Comparison of ENCODE assay signal across 24 cellular contexts in genomic region chr1:111906816-111907215, GRCh38.
"Had no signal": no experiment of that assay in that cellular context is flagged by ENCODE, and none has a peak within 500 bp of the region (broad histone marks: within the 10 kb centered on the region; RNA-seq: fewer than 3 reads in every experiment).

No MANE protein-coding gene starts in this region.

- ATAC-seq: Panc1, Right ventricle myocardium inferior had no signal

- H3K9me3 Mint-ChIP-seq: activated CD4-positive, alpha-beta memory T cell treated with anti-CD3 and anti-CD28 coated beads, Interleukin-2, amount 10 ng/mL, durations not matched to agents 7 days and 5 days; activated naive CD8-positive, alpha-beta T cell treated with anti-CD3 and anti-CD28 coated beads, Interleukin-2, amount 10 ng/mL, durations not matched to agents 7 days and 5 days; activated T-cell treated with anti-CD3 and anti-CD28 coated beads, Interleukin-2, amount 50 U/mL, for 72 hours had no signal

- H3K27me3 ChIP-seq: adrenal gland, breast epithelium had no signal

- H3K36me3 ChIP-seq: adrenal gland, breast epithelium, MG63 had no signal

- H3K9me3 ChIP-seq: adrenal gland, breast epithelium, MG63, SK-N-SH had no signal

- H3K27ac ChIP-seq: adrenal gland, breast epithelium, VCaP had no signal

- H3K4me1 ChIP-seq: adrenal gland, breast epithelium had no signal

- H3K27ac Mint-ChIP-seq: activated CD4-positive, alpha-beta memory T cell treated with anti-CD3 and anti-CD28 coated beads, Interleukin-2, amount 10 ng/mL, durations not matched to agents 7 days and 5 days; activated CD4-positive, alpha-beta T cell treated with anti-CD3 and anti-CD28 coated beads for 36 hours; activated naive CD8-positive, alpha-beta T cell treated with anti-CD3 and anti-CD28 coated beads, Interleukin-2, amount 10 ng/mL, durations not matched to agents 7 days and 5 days; activated T-cell treated with anti-CD3 and anti-CD28 coated beads, Interleukin-2, amount 50 U/mL, for 72 hours had no signal

- H3K4me2 ChIP-seq: SK-N-SH had no signal

- H3K4me3 ChIP-seq: adrenal gland, breast epithelium, MG63 had no signal

- H3K4me3 Mint-ChIP-seq: activated CD4-positive, alpha-beta memory T cell treated with anti-CD3 and anti-CD28 coated beads, Interleukin-2, amount 10 ng/mL, durations not matched to agents 7 days and 5 days; activated CD4-positive, alpha-beta T cell treated with anti-CD3 and anti-CD28 coated beads for 36 hours; activated naive CD8-positive, alpha-beta T cell treated with anti-CD3 and anti-CD28 coated beads, Interleukin-2, amount 10 ng/mL, durations not matched to agents 7 days and 5 days; activated T-cell treated with anti-CD3 and anti-CD28 coated beads, Interleukin-2, amount 50 U/mL, for 72 hours had no signal

- DNase-seq: activated CD4-positive, alpha-beta memory T cell treated with anti-CD3 and anti-CD28 coated beads, Interleukin-2, amount 10 ng/mL, durations not matched to agents 7 days and 5 days; activated CD4-positive, alpha-beta T cell treated with anti-CD3 and anti-CD28 coated beads, Interleukin-2, amount 50 U/mL, for 1 hour; activated CD8-positive, alpha-beta memory T cell treated with anti-CD3 and anti-CD28 coated beads, Interleukin-2, amount 50 U/mL, for 4 hours; activated naive CD4-positive, alpha-beta T cell treated with anti-CD3 and anti-CD28 coated beads, Interleukin-2, amount 50 U/mL, for 16 hours; activated naive CD8-positive, alpha-beta T cell treated with anti-CD3 and anti-CD28 coated beads, Interleukin-2, amount 10 ng/mL, durations not matched to agents 7 days and 5 days; adrenal gland; anterior cingulate cortex; central memory CD4-positive, alpha-beta T cell; NCI-H1105; NCI-H1436; NCI-H187 treated with DMSO at 0.1 percent for 48 hours; NCI-H2107; NCI-H510A treated with DMSO at 0.1 percent for 48 hours; NCI-H748 treated with DMSO at 0.1 percent for 48 hours; OCI-M1; RPMI8226; SK-N-SH had no signal

- H3K36me3 Mint-ChIP-seq: activated naive CD8-positive, alpha-beta T cell treated with anti-CD3 and anti-CD28 coated beads, Interleukin-2, amount 10 ng/mL, durations not matched to agents 7 days and 5 days had no signal

- H3K9ac ChIP-seq: SK-N-SH had no signal

- H3K4me1 Mint-ChIP-seq: activated naive CD8-positive, alpha-beta T cell treated with anti-CD3 and anti-CD28 coated beads, Interleukin-2, amount 10 ng/mL, durations not matched to agents 7 days and 5 days had no signal
